In the genomic region with DNA sequence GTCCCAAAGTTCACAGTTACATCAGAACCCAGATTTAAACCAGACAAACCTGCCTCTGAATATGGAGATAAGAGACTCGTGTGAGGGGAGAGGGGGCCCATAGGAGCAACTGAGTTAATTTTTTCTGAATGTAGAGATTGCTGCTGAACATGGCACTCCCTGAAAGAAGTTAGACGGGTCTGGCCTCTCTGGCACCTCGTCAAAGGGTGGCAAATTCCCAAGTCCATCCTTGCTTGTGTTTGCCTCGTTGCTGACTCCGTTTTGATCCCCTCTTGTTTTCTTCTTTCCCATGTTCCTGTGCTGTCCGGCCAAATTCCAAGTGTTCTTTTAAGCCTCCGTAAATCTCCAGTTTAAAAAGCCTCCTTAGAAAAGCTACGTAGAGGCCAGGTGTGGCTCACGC, we compare ENCODE assay signal across 21 cellular contexts.
"Had no signal": no experiment of that assay in that cellular context is flagged by ENCODE, and none has a peak within 500 bp of the region (broad histone marks: within the 10 kb centered on the region; RNA-seq: fewer than 3 reads in every experiment).

No MANE protein-coding gene starts in this region.

- H3K4me3 ChIP-seq: esophagus squamous epithelium, gastroesophageal sphincter, psoas muscle, right lobe of liver, spleen, suprapubic skin, thyroid gland, upper lobe of right lung, vagina had no signal

- H3K4me1 Mint-ChIP-seq: central memory CD8-positive, alpha-beta T cell had no signal

- H2AFZ ChIP-seq: parathyroid adenoma had no signal

- H3K27me3 ChIP-seq: gastroesophageal sphincter, right lobe of liver, spleen, suprapubic skin, thyroid gland, vagina had no signal

- H3K4me1 ChIP-seq: gastroesophageal sphincter, psoas muscle, right lobe of liver, spleen, suprapubic skin, thyroid gland, upper lobe of right lung, vagina had no signal

- ATAC-seq: effector memory CD8-positive, alpha-beta T cell; gastroesophageal sphincter; natural killer cell treated with Interleukin-12 subunit alpha and Interleukin-12 subunit beta and Interleukin-15 and Interleukin-18, amount 100 ng/mL, for 72 hours; psoas muscle; right lobe of liver; upper lobe of right lung had no signal

- H3K27me3 Mint-ChIP-seq: dendritic cell treated with granulocyte-macrophage colony-stimulating factor and Interleukin-4, amounts not matched to agents 40 ng/mL and 50 ng/mL, for 4 days had no signal

- H3K79me2 ChIP-seq: parathyroid adenoma had no signal

- H3K27ac Mint-ChIP-seq: dendritic cell treated with granulocyte-macrophage colony-stimulating factor and Interleukin-4, amounts not matched to agents 40 ng/mL and 50 ng/mL, for 4 days; effector memory CD8-positive, alpha-beta T cell; natural killer cell treated with Interleukin-12 subunit alpha and Interleukin-12 subunit beta and Interleukin-15 and Interleukin-18, amount 100 ng/mL, for 72 hours had no signal

- DNase-seq: effector memory CD8-positive, alpha-beta T cell; esophagus squamous epithelium; foreskin fibroblast; mammary epithelial cell; psoas muscle; retina; right lobe of liver; spleen; stimulated activated CD4-positive, alpha-beta T cell treated with anti-CD3 and anti-CD28 coated beads, Interleukin-15, amount 100 ng/mL, for 24 hours; stimulated activated CD4-positive, alpha-beta T cell treated with anti-CD3 and anti-CD28 coated beads, Interleukin-1b, Interleukin-23, amount 100 ng/mL, for 48 hours; stimulated activated CD4-positive, alpha-beta T cell treated with anti-CD3 and anti-CD28 coated beads, Interleukin-4, amount 100 ng/mL, for 24 hours; stimulated activated naive CD4-positive, alpha-beta T cell; thyroid gland; upper lobe of right lung had no signal

- H3K9me3 Mint-ChIP-seq: central memory CD8-positive, alpha-beta T cell; dendritic cell treated with granulocyte-macrophage colony-stimulating factor and Interleukin-4, amounts not matched to agents 40 ng/mL and 50 ng/mL, for 4 days; effector memory CD8-positive, alpha-beta T cell; natural killer cell treated with Interleukin-12 subunit alpha and Interleukin-12 subunit beta and Interleukin-15 and Interleukin-18, amount 100 ng/mL, for 72 hours had no signal

- H3K36me3 ChIP-seq: esophagus squamous epithelium, gastroesophageal sphincter, right lobe of liver, spleen, suprapubic skin, thyroid gland, upper lobe of right lung, vagina had no signal

- H3K36me3 Mint-ChIP-seq: natural killer cell treated with Interleukin-12 subunit alpha and Interleukin-12 subunit beta and Interleukin-15 and Interleukin-18, amount 100 ng/mL, for 72 hours had no signal

- H3K4me3 Mint-ChIP-seq: central memory CD8-positive, alpha-beta T cell; dendritic cell treated with granulocyte-macrophage colony-stimulating factor and Interleukin-4, amounts not matched to agents 40 ng/mL and 50 ng/mL, for 4 days; effector memory CD8-positive, alpha-beta T cell; natural killer cell treated with Interleukin-12 subunit alpha and Interleukin-12 subunit beta and Interleukin-15 and Interleukin-18, amount 100 ng/mL, for 72 hours had no signal

- H3K27ac ChIP-seq: esophagus squamous epithelium, gastroesophageal sphincter, parathyroid adenoma, psoas muscle, right lobe of liver, spleen, suprapubic skin, thyroid gland, upper lobe of right lung, vagina had no signal
